Comparison of ENCODE assay signal across 22 cellular contexts in genomic region chr3:13349823-13350222, GRCh38.
DNase-seq lines count a peak whose midpoint lies in the region; ATAC-seq and TF ChIP-seq lines count a peak whose summit lies in the region.
"Had no signal": no experiment of that assay in that cellular context is flagged by ENCODE, and none has a peak within 500 bp of the region (broad histone marks: within the 10 kb centered on the region; RNA-seq: fewer than 3 reads in every experiment).

No MANE protein-coding gene starts in this region.

- H3K79me2 ChIP-seq in osteoblast (ENCODE audit: insufficient read depth, low read length) = no peaks in the 10 kb centered on the region

- intact Hi-C loops in activated CD4-positive, alpha-beta T cell treated with anti-CD3 and anti-CD28 coated beads for 36 hours (cut with DNase I, micrococcal nuclease) = loop anchor here in 1 of 2 experiments (5.0 kb wide), 1 partner anchor 72 kb away; the partner anchor contains the start of gene NUP210

- no peak for ATAC-seq in activated CD4-positive, alpha-beta T cell treated with anti-CD3 and anti-CD28 coated beads for 36 hours
- ATAC-seq in activated naive CD8-positive, alpha-beta T cell treated with anti-CD3 and anti-CD28 coated beads, Interleukin-2, amount 10 ng/mL, durations not matched to agents 7 days and 5 days (ENCODE audit: low read depth) = no peak
- no peak for ATAC-seq in HG02588 (IDR thresholded peaks at IDR 0.05; ENCODE audit: unreplicated experiment)
- ATAC-seq: HCT116, PC-3, upper lobe of right lung had no signal

- H2AFZ ChIP-seq in osteoblast (ENCODE audit: low read length) = no peak overlapping the region

- DNase-seq in activated CD4-positive, alpha-beta T cell treated with anti-CD3 and anti-CD28 coated beads for 36 hours = no peak
- DNase-seq in activated CD4-positive, alpha-beta T cell treated with anti-CD3 and anti-CD28 coated beads for 4 hours = no peak
- DNase-seq in activated naive CD8-positive, alpha-beta T cell treated with anti-CD3 and anti-CD28 coated beads, Interleukin-2, amount 10 ng/mL, durations not matched to agents 7 days and 5 days = no peak
- DNase-seq in osteoblast (ENCODE audit: insufficient read length, low spot score, missing footprints) = peak; percentile 29
- DNase-seq in C1 segment of cervical spinal cord (lab: John Stamatoyannopoulos, UW) = no peak
- no peak for DNase-seq in iPS-NIHi7 (ENCODE audit: extremely low spot score)
- DNase-seq: activated CD4-positive, CD25-positive, alpha-beta regulatory T cell; activated CD8-positive, alpha-beta memory T cell treated with anti-CD3 and anti-CD28 coated beads, Interleukin-2, amount 50 U/mL, for 48 hours; BE2C; IMR-90; NCI-H1436; NCI-H774; PC-3; SIG-M5; stimulated activated CD4-positive, alpha-beta T cell treated with anti-CD3 and anti-CD28 coated beads, Interleukin-4, amount 100 ng/mL, for 1 hour; T-helper 9 cell; upper lobe of right lung had no signal

- peak overlapping the region; percentile 95 for H3K27ac ChIP-seq in HUES48 (ENCODE audit: low read depth, low read length)
- H3K27ac ChIP-seq in osteoblast (ENCODE audit: low read depth, low read length) = no peak overlapping the region
- H3K27ac ChIP-seq: upper lobe of right lung had no signal

- POLR2A ChIA-PET in activated CD4-positive, alpha-beta T cell treated with anti-CD3 and anti-CD28 coated beads for 36 hours (lab: Charles Lee) = interaction anchor here (0.6 to 1.1 kb wide), 4 partner anchors 13 to 105 kb away, joined by 3 to 4 read pairs (median 3); no protein-coding TSS in a partner anchor
- POLR2A ChIA-PET in activated naive CD8-positive, alpha-beta T cell treated with anti-CD3 and anti-CD28 coated beads, Interleukin-2, amount 10 ng/mL, durations not matched to agents 7 days and 5 days (lab: Charles Lee) = interaction anchor here (0.9 kb wide), 1 partner anchor 69 kb away, joined by 4 read pairs; no protein-coding TSS in a partner anchor

- peak overlapping the region; percentile 32 for H3K27ac Mint-ChIP-seq in activated CD4-positive, alpha-beta T cell treated with anti-CD3 and anti-CD28 coated beads for 36 hours
- H3K27ac Mint-ChIP-seq in activated naive CD8-positive, alpha-beta T cell treated with anti-CD3 and anti-CD28 coated beads, Interleukin-2, amount 10 ng/mL, durations not matched to agents 7 days and 5 days = peak overlapping the region; percentile 83

- no peaks in the 10 kb centered on the region for H3K27me3 ChIP-seq in HUES48 (ENCODE audit: control insufficient read depth, insufficient read depth, low read length)
- peaks cover 13% of the 10 kb centered on the region for H3K27me3 ChIP-seq in osteoblast (ENCODE audit: insufficient read depth, low read length)
- H3K27me3 ChIP-seq: BE2C, upper lobe of right lung had no signal

- H4K20me1 ChIP-seq in osteoblast (ENCODE audit: insufficient read depth, low read length) = no peaks in the 10 kb centered on the region

- H3K4me1 Mint-ChIP-seq in activated CD4-positive, alpha-beta T cell treated with anti-CD3 and anti-CD28 coated beads for 36 hours = peaks cover 65% of the 10 kb centered on the region
- H3K4me1 Mint-ChIP-seq in activated naive CD8-positive, alpha-beta T cell treated with anti-CD3 and anti-CD28 coated beads, Interleukin-2, amount 10 ng/mL, durations not matched to agents 7 days and 5 days = peaks cover 64% of the 10 kb centered on the region

- peaks cover 46% of the 10 kb centered on the region for H3K4me1 ChIP-seq in HUES48 (ENCODE audit: control insufficient read depth, insufficient read depth, low read length)
- peaks cover 8% of the 10 kb centered on the region for H3K4me1 ChIP-seq in osteoblast (ENCODE audit: insufficient read depth, low read length)
- H3K4me1 ChIP-seq: BE2C, upper lobe of right lung had no signal

- no peak overlapping the region for H3K4me3 ChIP-seq in HUES48 (ENCODE audit: low read depth, low read length)
- no peak overlapping the region for H3K4me3 ChIP-seq in osteoblast (ENCODE audit: insufficient read depth, low read length)
- H3K4me3 ChIP-seq: smooth muscle cell, upper lobe of right lung had no signal

- CTCF ChIA-PET in activated CD4-positive, alpha-beta T cell treated with anti-CD3 and anti-CD28 coated beads for 36 hours (lab: Charles Lee) = interaction anchor here (0.6 to 1.2 kb wide), 3 partner anchors 41 to 172 kb away, joined by 3 to 7 read pairs (median 3); no protein-coding TSS in a partner anchor

- H3K9me3 Mint-ChIP-seq in activated CD4-positive, alpha-beta T cell treated with anti-CD3 and anti-CD28 coated beads for 36 hours (ENCODE audit: low read depth) = no peaks in the 10 kb centered on the region
- H3K9me3 Mint-ChIP-seq in activated naive CD8-positive, alpha-beta T cell treated with anti-CD3 and anti-CD28 coated beads, Interleukin-2, amount 10 ng/mL, durations not matched to agents 7 days and 5 days = no peaks in the 10 kb centered on the region

- H3K36me3 ChIP-seq in HUES48 (ENCODE audit: control insufficient read depth, insufficient read depth, low read length) (peaks cover 44% of the 10 kb centered on the region), osteoblast (ENCODE audit: insufficient read depth, low read length) (no peaks in the 10 kb centered on the region)
- H3K36me3 ChIP-seq: BE2C had no signal

- no peaks in the 10 kb centered on the region for H3K27me3 Mint-ChIP-seq in activated CD4-positive, alpha-beta T cell treated with anti-CD3 and anti-CD28 coated beads for 36 hours
- H3K27me3 Mint-ChIP-seq in activated naive CD8-positive, alpha-beta T cell treated with anti-CD3 and anti-CD28 coated beads, Interleukin-2, amount 10 ng/mL, durations not matched to agents 7 days and 5 days = no peaks in the 10 kb centered on the region

- H3K9ac ChIP-seq in HUES48 (ENCODE audit: low read depth, low read length) = no peak overlapping the region

- TF ChIP-seq CTCF in osteoblast (IDR thresholded peaks at IDR 0.05; ENCODE audit: extremely low read depth, low read depth, low read length) = no peak

- H3K36me3 Mint-ChIP-seq in activated CD4-positive, alpha-beta T cell treated with anti-CD3 and anti-CD28 coated beads for 36 hours (ENCODE audit: low read depth) = peaks cover 73% of the 10 kb centered on the region
- peaks cover 33% of the 10 kb centered on the region for H3K36me3 Mint-ChIP-seq in activated naive CD8-positive, alpha-beta T cell treated with anti-CD3 and anti-CD28 coated beads, Interleukin-2, amount 10 ng/mL, durations not matched to agents 7 days and 5 days

- H3K9me3 ChIP-seq in HUES48 (ENCODE audit: control insufficient read depth, insufficient read depth, low read length) = no peaks in the 10 kb centered on the region
- H3K9me3 ChIP-seq in osteoblast (ENCODE audit: low read depth, low read length) = no peaks in the 10 kb centered on the region
- H3K9me3 ChIP-seq: BE2C, upper lobe of right lung had no signal

- H3K4me2 ChIP-seq in osteoblast (ENCODE audit: insufficient read depth, low read length) = no peak overlapping the region
- H3K4me2 ChIP-seq: smooth muscle cell had no signal

- no peak overlapping the region for H3K4me3 Mint-ChIP-seq in activated CD4-positive, alpha-beta T cell treated with anti-CD3 and anti-CD28 coated beads for 36 hours
- no peak overlapping the region for H3K4me3 Mint-ChIP-seq in activated naive CD8-positive, alpha-beta T cell treated with anti-CD3 and anti-CD28 coated beads, Interleukin-2, amount 10 ng/mL, durations not matched to agents 7 days and 5 days
- H3K4me3 Mint-ChIP-seq: nephron had no signal
